ENCODE assay signal across 8 cellular contexts in genomic region chr4:184448828-184449227, GRCh38. TPM values are rescaled to one million over a fixed set of nuclear protein-coding genes. Genes with fewer than 3 reads are reported as not detected.
A peak's percentile ranks its signal among the peaks of the same experiment; 100 is the strongest.
DNase-seq lines count a peak whose midpoint lies in the region; ATAC-seq and TF ChIP-seq lines count a peak whose summit lies in the region.

No MANE protein-coding gene starts in this region.

- peak overlapping the region; percentile 41; the same call in 1 of the 2 replicates for H3K27ac ChIP-seq in KMS-11

- DNase-seq in GM13977 (ENCODE audit: low spot score) (peak; percentile 31), astrocyte of the hippocampus (ENCODE audit: low read depth, low spot score) (peak; percentile 62), kidney epithelial cell (ENCODE audit: low read depth) (no peak), NCI-H187 (lab: John Stamatoyannopoulos, UW) (no peak)

- peaks cover 97% of the 10 kb centered on the region for H3K79me2 ChIP-seq in KMS-11 (ENCODE audit: insufficient read depth, low read depth)

- H3K36me3 ChIP-seq in KMS-11 (ENCODE audit: insufficient read depth) (no peaks in the 10 kb centered on the region), kidney epithelial cell (ENCODE audit: control insufficient read depth, insufficient read depth, low read length) (no peaks in the 10 kb centered on the region)

- peaks cover 30% of the 10 kb centered on the region for H3K36me3 Mint-ChIP-seq in stimulated activated memory B cell treated with anti-CD40 and anti-IgM and Interleukin-4, amounts not matched to agents 10 μg/mL and 1 μg/mL and 100 μg/mL, for 72 hours

- H2AFZ ChIP-seq in KMS-11 (ENCODE audit: low read depth): no peak overlapping the region

- peaks cover 91% of the 10 kb centered on the region for H3K4me1 Mint-ChIP-seq in stimulated activated memory B cell treated with anti-CD40 and anti-IgM and Interleukin-4, amounts not matched to agents 10 μg/mL and 1 μg/mL and 100 μg/mL, for 72 hours

- H4K20me1 ChIP-seq in KMS-11 (ENCODE audit: insufficient read depth): no peaks in the 10 kb centered on the region

- H3K9ac ChIP-seq in KMS-11: peak overlapping the region; percentile 25; the same call in 1 of the 2 replicates

- peak overlapping the region; percentile 35 for H3K4me2 ChIP-seq in KMS-11

- in situ Hi-C loops in GM13977 (cut with MboI; ENCODE audit: low pct_unique_long_range_greater_than_20kb, low sequenced_read_pairs, unreplicated experiment): no loop called here

- no peaks in the 10 kb centered on the region for H3K27me3 Mint-ChIP-seq in stimulated activated memory B cell treated with anti-CD40 and anti-IgM and Interleukin-4, amounts not matched to agents 10 μg/mL and 1 μg/mL and 100 μg/mL, for 72 hours

- peaks cover 95% of the 10 kb centered on the region for H3K4me1 ChIP-seq in KMS-11 (ENCODE audit: low read depth, poor library complexity, severe bottlenecking)

- no peaks in the 10 kb centered on the region for H3K27me3 ChIP-seq in KMS-11 (ENCODE audit: insufficient read depth, low read depth)
- no peaks in the 10 kb centered on the region for H3K27me3 ChIP-seq in kidney epithelial cell (ENCODE audit: control insufficient read depth, insufficient read depth, low read length)

- ATAC-seq in stimulated activated memory B cell treated with anti-CD40 and anti-IgM and Interleukin-4, amounts not matched to agents 10 μg/mL and 1 μg/mL and 100 μg/mL, for 72 hours: peak; percentile 58
- no peak for ATAC-seq in HG03565 (IDR thresholded peaks at IDR 0.05; ENCODE audit: unreplicated experiment)
- ATAC-seq in GM18858 (IDR thresholded peaks at IDR 0.05; ENCODE audit: unreplicated experiment): no peak

- peak overlapping the region; percentile 78 for H3K4me3 Mint-ChIP-seq in stimulated activated memory B cell treated with anti-CD40 and anti-IgM and Interleukin-4, amounts not matched to agents 10 μg/mL and 1 μg/mL and 100 μg/mL, for 72 hours

- peak overlapping the region; percentile 92 for H3K27ac Mint-ChIP-seq in stimulated activated memory B cell treated with anti-CD40 and anti-IgM and Interleukin-4, amounts not matched to agents 10 μg/mL and 1 μg/mL and 100 μg/mL, for 72 hours

- H3K9me3 Mint-ChIP-seq in stimulated activated memory B cell treated with anti-CD40 and anti-IgM and Interleukin-4, amounts not matched to agents 10 μg/mL and 1 μg/mL and 100 μg/mL, for 72 hours: no peaks in the 10 kb centered on the region

- no peak for TF ChIP-seq CTCF in GM13977 (IDR thresholded peaks at IDR 0.05; ENCODE audit: extremely low read depth, insufficient read depth, missing control alignments)
- no peak for TF ChIP-seq CTCF in KMS-11 (conservative IDR thresholded peaks at IDR 0.05; ENCODE audit: low read depth, low read length)
- no peak for TF ChIP-seq CTCF in kidney epithelial cell (IDR thresholded peaks at IDR 0.05; ENCODE audit: insufficient read depth, low read length, poor library complexity, severe bottlenecking)

- H3K4me3 ChIP-seq in KMS-11 (IDR thresholded peaks at IDR 0.05; ENCODE audit: insufficient read depth, low read depth, low read length) (no peak overlapping the region), kidney epithelial cell (ENCODE audit: low read depth, low read length) (peak overlapping the region; percentile 20)

RNA-seq across cellular contexts. Expression of gene IRF2, which starts 25.5 kb away (rescaled TPM):
- total RNA-seq in kidney epithelial cell: 30.4 and 36.4 TPM in 2 replicates

Comparison
In these comparisons a context has a peak if more than half of its experiments do, and no peak if none do; other contexts are left out.
1. DNase-seq: peak in GM13977 (single experiment) and astrocyte of the hippocampus (single experiment); none in kidney epithelial cell (single experiment) and NCI-H187 (0 of 2).